Comparison of ENCODE assay signal across 20 cellular contexts in the genomic region with DNA sequence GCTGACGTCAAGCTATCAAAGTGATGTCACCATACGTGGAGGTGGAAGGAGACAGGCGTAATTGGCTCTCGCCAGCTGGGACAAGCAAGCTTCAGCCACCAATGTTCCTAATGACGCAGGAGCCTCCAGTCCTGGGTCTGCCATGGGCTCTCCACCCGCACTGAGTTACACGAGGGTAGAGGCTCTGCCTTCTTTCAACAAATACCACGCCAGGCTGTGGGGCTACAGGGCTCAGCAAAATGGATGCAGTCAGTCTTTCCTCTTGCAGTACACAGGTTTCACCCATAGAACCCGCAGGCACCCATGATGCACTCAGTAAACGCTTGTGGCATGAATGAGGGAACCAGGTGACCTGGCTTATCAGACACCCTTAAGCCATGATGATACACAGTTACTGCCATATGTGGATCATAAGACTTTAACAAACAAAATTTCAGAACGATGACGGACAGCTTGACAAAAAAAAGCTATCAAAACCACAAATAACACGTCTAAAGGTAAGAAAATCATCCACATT. TPM values are rescaled to one million over a fixed set of nuclear protein-coding genes. Genes with fewer than 3 reads are reported as not detected.
DNase-seq lines count a peak whose midpoint lies in the region; ATAC-seq lines count a peak whose summit lies in the region.
"Had no signal": no experiment of that assay in that cellular context is flagged by ENCODE, and none has a peak within 500 bp of the region (broad histone marks: within the 10 kb centered on the region; RNA-seq: fewer than 3 reads in every experiment).

No MANE protein-coding gene starts in this region.

- peak overlapping the region; percentile 12 for H3K18ac ChIP-seq in trophoblast cell (ENCODE audit: low read length)

- H4K91ac ChIP-seq in trophoblast cell (ENCODE audit: low read depth, low read length), result peak overlapping the region; percentile 36

- H3K4me1 Mint-ChIP-seq in activated CD4-positive, alpha-beta T cell treated with anti-CD3 and anti-CD28 coated beads, Interleukin-2, amount 10 ng/mL, durations not matched to agents 7 days and 5 days, result peaks cover 46% of the 10 kb centered on the region
- H3K4me1 Mint-ChIP-seq in IgD-negative memory B cell, result peaks cover 24 to 38% (median 29%) of the 10 kb centered on the region in 3 donors
- H3K4me1 Mint-ChIP-seq in central memory CD8-positive, alpha-beta T cell, result peaks cover 38% of the 10 kb centered on the region

- POLR2A ChIA-PET in activated CD4-positive, alpha-beta T cell treated with anti-CD3 and anti-CD28 coated beads, Interleukin-2, amount 10 ng/mL, durations not matched to agents 7 days and 5 days (lab: Charles Lee), result no interaction called here

- DNase-seq in activated CD4-positive, alpha-beta T cell treated with anti-CD3 and anti-CD28 coated beads, Interleukin-2, amount 10 ng/mL, durations not matched to agents 7 days and 5 days, result no peak
- no peak for DNase-seq in activated CD4-positive, alpha-beta T cell treated with anti-CD3 and anti-CD28 coated beads, Interleukin-2, amount 50 U/mL, for 1 hour
- peak in 1 of 2 donors; percentile 17 for DNase-seq in central memory CD8-positive, alpha-beta T cell (ENCODE audit: low spot score in 2 of 2)
- DNase-seq in trophoblast cell, result peak; percentile 98 to 99
- DNase-seq in NCI-H2171 treated with DMSO at 0.1 percent for 48 hours (lab: John Stamatoyannopoulos, UW), result no peak
- DNase-seq in hippocampal formation (lab: John Stamatoyannopoulos, UW), result no peak
- DNase-seq: CD4-positive, alpha-beta memory T cell; DMS79 treated with DMSO at 0.1 percent for 48 hours; dorsolateral prefrontal cortex; GM23248; KBM-7; NCI-H748 treated with DMSO at 0.1 percent for 48 hours; stimulated activated naive CD4-positive, alpha-beta T cell; upper lobe of left lung had no signal

- no peak overlapping the region for H3K4me2 ChIP-seq in trophoblast cell (ENCODE audit: low read length)

- H2AK5ac ChIP-seq in trophoblast cell (ENCODE audit: low read length), result no peak overlapping the region

- peaks cover 87% of the 10 kb centered on the region for H3K36me3 Mint-ChIP-seq in activated CD4-positive, alpha-beta T cell treated with anti-CD3 and anti-CD28 coated beads, Interleukin-2, amount 10 ng/mL, durations not matched to agents 7 days and 5 days (ENCODE audit: low read depth)
- H3K36me3 Mint-ChIP-seq in IgD-negative memory B cell, result peaks cover 24% of the 10 kb centered on the region
- peaks cover 36% of the 10 kb centered on the region for H3K36me3 Mint-ChIP-seq in central memory CD8-positive, alpha-beta T cell (ENCODE audit: insufficient read depth)

- H3K4me3 ChIP-seq in trophoblast cell (ENCODE audit: low read depth, low read length), result no peak overlapping the region
- H3K4me3 ChIP-seq: dorsolateral prefrontal cortex, esophagus muscularis mucosa, GM23248, SK-N-MC, upper lobe of left lung had no signal

- H3K14ac ChIP-seq in trophoblast cell (ENCODE audit: low read length), result peak overlapping the region; percentile 6

- no CpG with 5 or more reads among the region's 13 CpGs for WGBS in trophoblast cell (ENCODE audit: extremely low coverage, insufficient coverage, insufficient read length)

- H2BK120ac ChIP-seq in trophoblast cell (ENCODE audit: insufficient read depth, low read length, poor library complexity), result no peak overlapping the region

- H3K27ac Mint-ChIP-seq in activated CD4-positive, alpha-beta T cell treated with anti-CD3 and anti-CD28 coated beads, Interleukin-2, amount 10 ng/mL, durations not matched to agents 7 days and 5 days, result peak overlapping the region; percentile 64
- H3K27ac Mint-ChIP-seq in IgD-negative memory B cell, result peak overlapping the region in 2 of 3 donors; percentile 35 to 60
- peak overlapping the region; percentile 36 for H3K27ac Mint-ChIP-seq in central memory CD8-positive, alpha-beta T cell (ENCODE audit: low read depth)

- H3K79me1 ChIP-seq in trophoblast cell (ENCODE audit: low read length), result peaks cover 8% of the 10 kb centered on the region

- CTCF ChIA-PET in activated CD4-positive, alpha-beta T cell treated with anti-CD3 and anti-CD28 coated beads, Interleukin-2, amount 10 ng/mL, durations not matched to agents 7 days and 5 days (lab: Charles Lee), result interaction anchor here (1.7 to 1.8 kb wide), 2 partner anchors 13 kb away, joined by 3 read pairs; no protein-coding TSS in a partner anchor

- peaks cover 6 to 10% of the 10 kb centered on the region in 2 experiments for H3K4me1 ChIP-seq in trophoblast cell (ENCODE audit: control insufficient read depth in 1 of 2, insufficient read depth in 2 of 2, low read length in 2 of 2)
- H3K4me1 ChIP-seq: esophagus muscularis mucosa had no signal

- no peaks in the 10 kb centered on the region for H3K79me2 ChIP-seq in trophoblast cell (ENCODE audit: control insufficient read depth, insufficient read depth, low read length, poor library complexity)

- no peak overlapping the region for H2AFZ ChIP-seq in trophoblast cell (ENCODE audit: insufficient read depth, low read length, poor library complexity)
- H2AFZ ChIP-seq: GM23248 had no signal

- peaks cover 6% of the 10 kb centered on the region for H3K9me3 ChIP-seq in trophoblast cell (ENCODE audit: insufficient read depth, low read depth, low read length)

- H3K9me3 Mint-ChIP-seq in activated CD4-positive, alpha-beta T cell treated with anti-CD3 and anti-CD28 coated beads, Interleukin-2, amount 10 ng/mL, durations not matched to agents 7 days and 5 days, result peaks cover 15% of the 10 kb centered on the region
- peaks cover 0 to 8% (median 2%) of the 10 kb centered on the region in 3 donors for H3K9me3 Mint-ChIP-seq in IgD-negative memory B cell
- peaks cover 4% of the 10 kb centered on the region for H3K9me3 Mint-ChIP-seq in central memory CD8-positive, alpha-beta T cell
- H3K9me3 Mint-ChIP-seq: neural crest cell had no signal

- no peak overlapping the region for H4K12ac ChIP-seq in trophoblast cell (ENCODE audit: low read depth, low read length)

- H3K27me3 Mint-ChIP-seq in activated CD4-positive, alpha-beta T cell treated with anti-CD3 and anti-CD28 coated beads, Interleukin-2, amount 10 ng/mL, durations not matched to agents 7 days and 5 days, result no peaks in the 10 kb centered on the region
- no peaks in the 10 kb centered on the region for H3K27me3 Mint-ChIP-seq in IgD-negative memory B cell
- H3K27me3 Mint-ChIP-seq in central memory CD8-positive, alpha-beta T cell, result no peaks in the 10 kb centered on the region
- H3K27me3 Mint-ChIP-seq: CD4-positive, alpha-beta memory T cell had no signal

- no peak overlapping the region for H3K9ac ChIP-seq in trophoblast cell (ENCODE audit: low read length)
- H3K9ac ChIP-seq: GM23248 had no signal

- no peaks in the 10 kb centered on the region for H3K27me3 ChIP-seq in trophoblast cell (ENCODE audit: insufficient read depth, low read length)
- H3K27me3 ChIP-seq: dorsolateral prefrontal cortex, esophagus muscularis mucosa, upper lobe of left lung had no signal

- peak; percentile 67 for ATAC-seq in central memory CD8-positive, alpha-beta T cell (replicated peaks; ENCODE audit: extremely low read depth, poor library complexity, severe bottlenecking)
- ATAC-seq in HG02623 (IDR thresholded peaks at IDR 0.05; ENCODE audit: unreplicated experiment), result no peak

- H4K8ac ChIP-seq in trophoblast cell (ENCODE audit: low read depth, low read length), result peak overlapping the region; percentile 8

- H3K4me3 Mint-ChIP-seq in activated CD4-positive, alpha-beta T cell treated with anti-CD3 and anti-CD28 coated beads, Interleukin-2, amount 10 ng/mL, durations not matched to agents 7 days and 5 days, result no peak overlapping the region
- peak overlapping the region in 1 of 4 donors; percentile 29 for H3K4me3 Mint-ChIP-seq in IgD-negative memory B cell
- H3K4me3 Mint-ChIP-seq in central memory CD8-positive, alpha-beta T cell, result no peak overlapping the region
- H3K4me3 Mint-ChIP-seq: brain, neural crest cell had no signal

- H3K27ac ChIP-seq in trophoblast cell (ENCODE audit: low read depth, low read length), result no peak overlapping the region
- H3K27ac ChIP-seq: esophagus muscularis mucosa, GM23248, SK-N-MC, upper lobe of left lung had no signal

- peak overlapping the region; percentile 42 for H2BK5ac ChIP-seq in trophoblast cell (ENCODE audit: low read depth, low read length, poor library complexity)

- peaks cover 23 to 26% of the 10 kb centered on the region in 2 experiments for H3K36me3 ChIP-seq in trophoblast cell (ENCODE audit: control insufficient read depth in 1 of 2, insufficient read depth in 2 of 2, low read length in 2 of 2)

- no peak overlapping the region for H3K23ac ChIP-seq in trophoblast cell (ENCODE audit: low read length)

- no peak overlapping the region for H2BK12ac ChIP-seq in trophoblast cell (ENCODE audit: low read length)

- H3K4ac ChIP-seq in trophoblast cell (ENCODE audit: low read depth, low read length), result no peak overlapping the region

RNA-seq across cellular contexts. Expression of a gene that starts 50.4 kb away (rescaled TPM):
- total RNA-seq in activated CD4-positive, alpha-beta T cell treated with anti-CD3 and anti-CD28 coated beads, Interleukin-2, amount 10 ng/mL, durations not matched to agents 7 days and 5 days, result 100 to 1,000 TPM; 780 to 845 TPM
- 725 TPM for polyA plus RNA-seq in IgD-negative memory B cell
- polyA plus RNA-seq in trophoblast cell (2013), result 194 and 199 TPM in 2 replicates

Comparison
In these comparisons a context has a peak if more than half of its experiments do, and no peak if none do; other contexts are left out.
1. DNase-seq: peak in trophoblast cell (2 of 2); none in activated CD4-positive, alpha-beta T cell treated with anti-CD3 and anti-CD28 coated beads, Interleukin-2, amount 10 ng/mL, durations not matched to agents 7 days and 5 days (single experiment), activated CD4-positive, alpha-beta T cell treated with anti-CD3 and anti-CD28 coated beads, Interleukin-2, amount 50 U/mL, for 1 hour (single experiment), NCI-H2171 treated with DMSO at 0.1 percent for 48 hours (single experiment) and hippocampal formation (0 of 2).
2. Peak in every context shown above with its lines, with median percentiles within 50 percentile points of each other: H3K27ac Mint-ChIP-seq.